In the genomic region with DNA sequence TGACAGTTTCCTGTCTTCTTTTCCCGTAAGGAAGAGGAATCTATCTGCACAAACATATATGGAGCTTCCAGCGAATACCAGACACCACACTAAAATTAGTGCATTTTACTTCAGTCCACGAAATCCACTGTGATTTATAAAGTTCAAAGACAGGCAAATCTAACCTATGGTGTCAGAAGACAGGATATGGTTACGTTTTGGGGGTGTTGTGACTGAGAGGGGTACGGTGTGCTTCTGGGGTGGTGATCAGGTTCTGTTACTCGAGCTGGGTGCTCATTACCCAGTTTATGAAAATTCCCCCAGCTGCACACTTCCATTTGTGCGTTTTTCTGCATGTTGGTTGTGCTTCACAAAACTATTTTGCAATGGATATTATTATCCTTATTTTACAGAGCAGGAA, we compare ENCODE assay signal across 24 cellular contexts. TPM values are rescaled to one million over a fixed set of nuclear protein-coding genes. Genes with fewer than 3 reads are reported as not detected.
"Had no signal": no experiment of that assay in that cellular context is flagged by ENCODE, and none has a peak within 500 bp of the region (broad histone marks: within the 10 kb centered on the region; RNA-seq: fewer than 3 reads in every experiment).

No MANE protein-coding gene starts in this region.

- H3K36me3 Mint-ChIP-seq: IgD-negative memory B cell had no signal

- H3K4me3 Mint-ChIP-seq: IgD-negative memory B cell had no signal

- H3K9me3 ChIP-seq: SK-N-SH had no signal

- H3K27ac ChIP-seq: HL-60, KMS-11, RWPE1 had no signal

- FAIRE-seq: HTR-8/SVneo, K562 had no signal

- DNase-seq: Kasumi-1, MM.1S, NCI-H1092 treated with DMSO at 0.1 percent for 48 hours, NCI-H1436, NCI-H1694, NCI-H187 treated with DMSO at 0.1 percent for 48 hours, NCI-H2029 treated with DMSO at 0.1 percent for 48 hours, NCI-H2171 treated with DMSO at 0.1 percent for 48 hours, NCI-H345, NCI-H524, NCI-H69, NCI-H774, SHP77, SK-N-SH, SW 1271 had no signal

- H3K4me3 ChIP-seq: K562 had no signal

- H3K4me1 Mint-ChIP-seq: IgD-negative memory B cell had no signal

- H3K9me3 Mint-ChIP-seq: IgD-negative memory B cell had no signal

- ATAC-seq: K562 had no signal

- H3K27ac Mint-ChIP-seq: IgD-negative memory B cell had no signal

RNA-seq across cellular contexts. Expression of gene VGLL1, which starts 10.3 kb away (rescaled TPM):
- total RNA-seq: K562, M059J, NCI-H460, SK-MEL-5 had no signal
- polyA plus RNA-seq: IgD-negative memory B cell, K562, SK-N-SH had no signal

RNA-seq across cellular contexts. Expression of gene BRS3, which starts 54.5 kb away (rescaled TPM):
- total RNA-seq: K562, M059J, NCI-H460, SK-MEL-5 had no signal
- polyA plus RNA-seq: IgD-negative memory B cell, K562, SK-N-SH had no signal
